9 cellular contexts compared by ENCODE assay signal in the genomic region with DNA sequence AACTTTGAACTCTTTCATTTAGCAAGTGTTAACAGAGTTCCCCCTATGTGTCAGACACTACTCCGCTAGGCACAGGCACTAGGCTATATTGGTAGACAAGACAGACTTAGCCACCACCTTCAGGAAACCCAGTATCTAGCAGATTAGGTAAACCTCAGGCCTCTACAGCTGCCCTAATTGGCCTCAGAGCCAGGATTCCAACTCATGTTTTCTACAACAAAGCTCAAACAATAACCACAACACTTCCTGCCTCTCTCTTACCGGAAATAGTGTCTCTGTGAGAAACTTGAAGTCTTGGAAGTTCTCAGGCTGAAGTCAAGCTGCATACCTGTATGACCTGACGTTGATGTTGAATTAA.
DNase-seq lines count a peak whose midpoint lies in the region; ATAC-seq and TF ChIP-seq lines count a peak whose summit lies in the region.
"Had no signal": no experiment of that assay in that cellular context is flagged by ENCODE, and none has a peak within 500 bp of the region (broad histone marks: within the 10 kb centered on the region; RNA-seq: fewer than 3 reads in every experiment).

No MANE protein-coding gene starts in this region.

- no peak overlapping the region for H3K27ac Mint-ChIP-seq in GM23338
- H3K27ac Mint-ChIP-seq in activated T-cell treated with anti-CD3 and anti-CD28 coated beads, Interleukin-2, amount 50 U/mL, for 72 hours = peak overlapping the region; percentile 65

- H3K4me3 Mint-ChIP-seq in GM23338 = no peak overlapping the region
- peak overlapping the region in 1 of 2 donors; percentile 36 for H3K4me3 Mint-ChIP-seq in activated T-cell treated with anti-CD3 and anti-CD28 coated beads, Interleukin-2, amount 50 U/mL, for 72 hours

- WGBS in aorta, 2 donors = 89 to 93% methylated on average over 3 of the region's 3 CpGs

- no peaks in the 10 kb centered on the region for H3K9me3 Mint-ChIP-seq in GM23338
- no peaks in the 10 kb centered on the region for H3K9me3 Mint-ChIP-seq in activated T-cell treated with anti-CD3 and anti-CD28 coated beads, Interleukin-2, amount 50 U/mL, for 72 hours

- TF ChIP-seq CTCF in GM23338 (conservative IDR thresholded peaks at IDR 0.05; ENCODE audit: low read depth in 2 of 2) (no peak), mucosa of descending colon (IDR thresholded peaks at IDR 0.05) (no peak)

- peaks cover 7% of the 10 kb centered on the region for H3K4me1 Mint-ChIP-seq in GM23338
- peaks cover 41% of the 10 kb centered on the region for H3K4me1 Mint-ChIP-seq in activated T-cell treated with anti-CD3 and anti-CD28 coated beads, Interleukin-2, amount 50 U/mL, for 72 hours (ENCODE audit: low read depth)

- H3K27me3 ChIP-seq in GM23338 (ENCODE audit: insufficient read depth) (no peaks in the 10 kb centered on the region), aorta (ENCODE audit: control insufficient read depth in 1 of 2, insufficient read depth in 2 of 2, low read length in 1 of 2) (no peaks in the 10 kb centered on the region)

- H3K4me2 ChIP-seq in GM23338 = no peak overlapping the region

- no peak for DNase-seq in GM23338 (ENCODE audit: low spot score)
- peak; percentile 97 for DNase-seq in M059J (ENCODE audit: low read depth)
- peak; percentile 45 to 48 for DNase-seq in activated T-cell treated with anti-CD3 and anti-CD28 coated beads, Interleukin-2, amount 50 U/mL, for 72 hours
- DNase-seq in mucosa of descending colon = peak in 1 of 3 donors; percentile 38
- no peak for DNase-seq in superior temporal gyrus (ENCODE audit: extremely low spot score)
- no peak for DNase-seq in aorta
- no peak for DNase-seq in NCI-H510A treated with DMSO at 0.1 percent for 48 hours (lab: John Stamatoyannopoulos, UW)

- H2AFZ ChIP-seq in GM23338 = 0 out of 2 replicates have a peak overlapping the region, but pooled peaks have one; percentile 32

- 0 out of 2 replicates have a peak overlapping the region, but pooled peaks have one; percentile 19 for H3K27ac ChIP-seq in GM23338 (ENCODE audit: low read depth)
- no peak overlapping the region for H3K27ac ChIP-seq in aorta (ENCODE audit: low read depth in 1 of 2, low read length in 2 of 2)

- H3K4me3 ChIP-seq in GM23338 (no peak overlapping the region), mucosa of descending colon (no peak overlapping the region), aorta (ENCODE audit: low read length in 2 of 2) (no peak overlapping the region)

- no peaks in the 10 kb centered on the region for H3K79me2 ChIP-seq in GM23338 (replicated peaks; ENCODE audit: insufficient read depth)

- H3F3A ChIP-seq in GM23338 (replicated peaks; ENCODE audit: low read depth) = no peaks in the 10 kb centered on the region

- peaks cover 2% of the 10 kb centered on the region for H3K27me3 Mint-ChIP-seq in GM23338 (ENCODE audit: insufficient read depth, low read depth, poor library complexity)
- no peaks in the 10 kb centered on the region for H3K27me3 Mint-ChIP-seq in activated T-cell treated with anti-CD3 and anti-CD28 coated beads, Interleukin-2, amount 50 U/mL, for 72 hours (ENCODE audit: low read depth)

- peak; percentile 99 for ATAC-seq in GM18498 (IDR thresholded peaks at IDR 0.05; ENCODE audit: unreplicated experiment)
- ATAC-seq in GM23338 = no peak
- peak; percentile 99 for ATAC-seq in activated T-cell treated with anti-CD3 and anti-CD28 coated beads, Interleukin-2, amount 50 U/mL, for 72 hours (replicated peaks in 1 of 2)
- peak; percentile 89 for ATAC-seq in mucosa of descending colon
- ATAC-seq in aorta (ENCODE audit: low FRiP score) = no peak
- ATAC-seq: Panc1 had no signal

- H3K36me3 Mint-ChIP-seq in GM23338 (ENCODE audit: low read depth) = no peaks in the 10 kb centered on the region
- H3K36me3 Mint-ChIP-seq in activated T-cell treated with anti-CD3 and anti-CD28 coated beads, Interleukin-2, amount 50 U/mL, for 72 hours (ENCODE audit: insufficient read depth in 2 of 2) = no peaks in the 10 kb centered on the region

- no peaks in the 10 kb centered on the region for H3K9me3 ChIP-seq in mucosa of descending colon
- no peaks in the 10 kb centered on the region for H3K9me3 ChIP-seq in aorta (ENCODE audit: control insufficient read depth, low read length)

- intact Hi-C loops in mucosa of descending colon (cut with DNase I, micrococcal nuclease) (no loop called here), aorta (cut with DNase I) (no loop called here)

- H3K9me2 ChIP-seq in GM23338 (ENCODE audit: insufficient read depth) = no peaks in the 10 kb centered on the region

- H3K36me3 ChIP-seq in GM23338 (ENCODE audit: insufficient read depth) (no peaks in the 10 kb centered on the region), mucosa of descending colon (ENCODE audit: low read depth) (no peaks in the 10 kb centered on the region), aorta (ENCODE audit: control insufficient read depth in 1 of 2, insufficient read depth in 2 of 2, low read length in 1 of 2) (no peaks in the 10 kb centered on the region)

- H3K4me1 ChIP-seq in GM23338 (ENCODE audit: insufficient read depth) (no peaks in the 10 kb centered on the region), mucosa of descending colon (ENCODE audit: low read depth) (no peaks in the 10 kb centered on the region), aorta (ENCODE audit: control insufficient read depth in 1 of 2, insufficient read depth in 2 of 2, low read length in 2 of 2) (no peaks in the 10 kb centered on the region)

- H4K20me1 ChIP-seq in GM23338 (replicated peaks; ENCODE audit: insufficient read depth) = no peaks in the 10 kb centered on the region

TF ChIP-seq in GM23338, 12 proteins besides CTCF, POLR2A, EP300 and RAD21 (continues in another document):
- TF ChIP-seq ZNF114 (CRISPR knock-in tag; IDR thresholded peaks at IDR 0.05) = no peak
- TF ChIP-seq EZH2 (IDR thresholded peaks at IDR 0.05; ENCODE audit: low read depth, unreplicated experiment) = no peak
- TF ChIP-seq STAT1 (IDR thresholded peaks at IDR 0.05; ENCODE audit: unreplicated experiment) = no peak
- no peak for TF ChIP-seq POLR2AphosphoS5 (IDR thresholded peaks at IDR 0.05; ENCODE audit: low read depth)
- TF ChIP-seq EZH2phosphoT487 (IDR thresholded peaks at IDR 0.05; ENCODE audit: unreplicated experiment) = no peak
- TF ChIP-seq REST (IDR thresholded peaks at IDR 0.05; ENCODE audit: unreplicated experiment) = no peak

Comparison
In these comparisons a context has a peak if more than half of its experiments do, and no peak if none do; other contexts are left out.
1. ATAC-seq: peak in GM18498 (single experiment), activated T-cell treated with anti-CD3 and anti-CD28 coated beads, Interleukin-2, amount 50 U/mL, for 72 hours (2 of 2) and mucosa of descending colon (single experiment); none in GM23338 (single experiment) and aorta (single experiment).
2. DNase-seq: peak in M059J (single experiment) and activated T-cell treated with anti-CD3 and anti-CD28 coated beads, Interleukin-2, amount 50 U/mL, for 72 hours (2 of 2); none in GM23338 (single experiment), superior temporal gyrus (single experiment), aorta (0 of 2) and NCI-H510A treated with DMSO at 0.1 percent for 48 hours (single experiment).